17 cellular contexts compared by ENCODE assay signal in the genomic region with DNA sequence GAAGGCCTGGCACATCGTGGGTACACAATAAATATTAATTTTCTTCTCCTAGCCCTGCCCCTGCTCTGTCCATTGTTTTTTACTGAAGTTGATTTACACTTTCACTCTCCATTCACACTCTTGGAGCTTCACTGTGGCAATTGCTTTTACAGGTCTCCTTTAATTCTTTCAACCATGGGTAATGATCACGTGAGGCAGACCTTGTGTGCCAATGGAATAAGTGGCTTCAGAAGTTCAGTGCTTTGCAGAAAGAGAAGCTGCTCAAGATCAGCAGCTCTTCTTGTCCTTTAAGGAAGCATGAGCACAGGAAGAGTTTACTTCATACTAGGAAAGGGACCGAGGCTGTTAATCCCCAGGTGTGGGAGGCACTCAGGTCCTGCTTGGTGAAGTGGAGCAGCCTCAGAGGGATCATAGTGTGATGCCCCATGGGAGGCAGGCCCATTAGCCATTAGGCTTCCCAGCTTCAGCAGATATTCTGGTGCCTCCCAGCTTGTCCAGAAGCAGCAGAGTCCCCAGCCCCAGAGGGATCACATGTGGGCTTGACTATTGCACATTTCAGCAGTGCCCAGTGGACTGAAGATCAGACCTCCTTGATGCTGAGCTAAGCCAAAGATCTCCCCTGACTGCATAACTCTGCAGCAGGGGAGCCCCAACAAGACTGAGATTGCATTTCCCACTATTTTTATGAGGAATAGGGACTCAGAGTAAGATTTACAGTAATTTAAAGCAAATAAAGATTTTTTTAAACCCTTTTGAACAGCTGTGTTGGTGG. TPM values are rescaled to one million over a fixed set of nuclear protein-coding genes. Genes with fewer than 3 reads are reported as not detected.
A peak's percentile ranks its signal among the peaks of the same experiment; 100 is the strongest.
DNase-seq lines count a peak whose midpoint lies in the region; ATAC-seq, FAIRE-seq and TF ChIP-seq lines count a peak whose summit lies in the region.
"Had no signal": no experiment of that assay in that cellular context is flagged by ENCODE, and none has a peak within 500 bp of the region (broad histone marks: within the 10 kb centered on the region; RNA-seq: fewer than 3 reads in every experiment).

No MANE protein-coding gene starts in this region.

- H3K9me3 Mint-ChIP-seq in GM23338 = no peaks in the 10 kb centered on the region
- no peaks in the 10 kb centered on the region for H3K9me3 Mint-ChIP-seq in activated T-cell treated with anti-CD3 and anti-CD28 coated beads, Interleukin-2, amount 50 U/mL, for 24 hours

- TF ChIP-seq POLR2A in esophagus squamous epithelium (IDR thresholded peaks at IDR 0.05) = no peak
- no peak for TF ChIP-seq POLR2A in spleen (IDR thresholded peaks at IDR 0.05)

- CTCF ChIA-PET in Panc1 (lab: Charles Lee) = interaction anchor here (0.7 to 0.9 kb wide), 2 partner anchors 178 to 385 kb away, joined by 3 read pairs; no protein-coding TSS in a partner anchor

- H3K27ac Mint-ChIP-seq in GM23338 = no peak overlapping the region
- H3K27ac Mint-ChIP-seq in activated T-cell treated with anti-CD3 and anti-CD28 coated beads, Interleukin-2, amount 50 U/mL, for 24 hours = no peak overlapping the region
- H3K27ac Mint-ChIP-seq: CD4-positive, CD25-positive, alpha-beta regulatory T cell had no signal

- no peaks in the 10 kb centered on the region for H3K9me3 ChIP-seq in Panc1 (ENCODE audit: control insufficient read depth, insufficient read depth, low read depth, low read length)
- no peaks in the 10 kb centered on the region for H3K9me3 ChIP-seq in esophagus squamous epithelium
- peaks cover 0 to 1% (median 0%) of the 10 kb centered on the region in 8 donors for H3K9me3 ChIP-seq in spleen
- H3K9me3 ChIP-seq: A549 had no signal

- no peaks in the 10 kb centered on the region for H4K20me1 ChIP-seq in GM23338 (replicated peaks; ENCODE audit: insufficient read depth)

- no peaks in the 10 kb centered on the region for H3K79me2 ChIP-seq in GM23338 (replicated peaks; ENCODE audit: insufficient read depth)

- DNase-seq in GM23338 (ENCODE audit: low spot score) (no peak), Panc1 (ENCODE audit: low read depth, low spot score) (no peak), left kidney (ENCODE audit: low read depth, low spot score) (peak; percentile 27), esophagus squamous epithelium (lab: John Stamatoyannopoulos, UW) (no peak), spleen (no peak)
- DNase-seq in activated T-cell treated with anti-CD3 and anti-CD28 coated beads, Interleukin-2, amount 50 U/mL, for 24 hours = no peak
- DNase-seq: GDM1, NCI-H1048, NCI-H146, NCI-H2081 treated with DMSO at 0.1 percent for 48 hours, SHP77 had no signal

- no peaks in the 10 kb centered on the region for H3K9me2 ChIP-seq in GM23338 (ENCODE audit: insufficient read depth)

- no peak overlapping the region for H3K27ac ChIP-seq in GM23338 (ENCODE audit: low read depth)
- peak overlapping the region; percentile 34; the same call in 1 of the 2 replicates for H3K27ac ChIP-seq in Panc1 (ENCODE audit: low read length)
- H3K27ac ChIP-seq in esophagus squamous epithelium = no peak overlapping the region
- no peak overlapping the region for H3K27ac ChIP-seq in spleen
- H3K27ac ChIP-seq: A549, HL-60 had no signal

- WGBS in esophagus squamous epithelium, 2 donors = 45 to 64% methylated on average over 3 of the region's 3 CpGs
- 47 to 67% (median 56%) methylated on average over 3 of the region's 3 CpGs for WGBS in spleen, 5 donors

- in situ Hi-C loops in Panc1 (cut with HindIII; ENCODE audit: low pct_unique_long_range_greater_than_20kb, low sequenced_read_pairs) = no loop called here

- peaks cover 15% of the 10 kb centered on the region for H3K27me3 ChIP-seq in GM23338 (ENCODE audit: insufficient read depth)
- H3K27me3 ChIP-seq in Panc1 (ENCODE audit: control insufficient read depth, insufficient read depth, low read length) = no peaks in the 10 kb centered on the region
- H3K27me3 ChIP-seq in esophagus squamous epithelium = peaks cover 0 to 19% (median 0%) of the 10 kb centered on the region in 4 donors
- H3K27me3 ChIP-seq in spleen (replicated peaks in 1 of 7) = peaks cover 4 to 26% (median 14%) of the 10 kb centered on the region in 7 donors

- FAIRE-seq in A204.1 (lab: Jason Lieb, UNC) = peak; percentile 9
- FAIRE-seq: A549 had no signal

- H2AFZ ChIP-seq in GM23338 = peak overlapping the region; percentile 57

- H3K4me3 Mint-ChIP-seq in GM23338 = no peak overlapping the region
- no peak overlapping the region for H3K4me3 Mint-ChIP-seq in activated T-cell treated with anti-CD3 and anti-CD28 coated beads, Interleukin-2, amount 50 U/mL, for 24 hours
- H3K4me3 Mint-ChIP-seq: CD4-positive, CD25-positive, alpha-beta regulatory T cell had no signal

- H3K4me3 ChIP-seq in GM23338 (no peak overlapping the region), Panc1 (ENCODE audit: low read depth in 2 of 2, low read length in 2 of 2) (no peak overlapping the region), esophagus squamous epithelium (no peak overlapping the region), spleen (no peak overlapping the region)
- H3K4me3 ChIP-seq: A549 had no signal

- ATAC-seq in GM23338 (peak; percentile 60), Panc1 (peak; percentile 68), HG02884 (IDR thresholded peaks at IDR 0.05; ENCODE audit: unreplicated experiment) (no peak)

- BruUV-seq in Panc1 (replicated peaks; lab: Mats Ljungman, UMichigan) = no TSS peak

- H3K36me3 ChIP-seq in GM23338 (ENCODE audit: insufficient read depth) = no peaks in the 10 kb centered on the region
- H3K36me3 ChIP-seq in Panc1 (ENCODE audit: control insufficient read depth, insufficient read depth, low read length) = no peaks in the 10 kb centered on the region
- H3K36me3 ChIP-seq in esophagus squamous epithelium = no peaks in the 10 kb centered on the region
- H3K36me3 ChIP-seq in spleen = no peaks in the 10 kb centered on the region

- H3K4me1 ChIP-seq in GM23338 (ENCODE audit: insufficient read depth) = peaks cover 13% of the 10 kb centered on the region
- H3K4me1 ChIP-seq in Panc1 (ENCODE audit: control insufficient read depth, insufficient read depth, low read length) = peaks cover 18% of the 10 kb centered on the region
- H3K4me1 ChIP-seq in esophagus squamous epithelium = peaks cover 0 to 5% (median 0%) of the 10 kb centered on the region in 3 donors
- peaks cover 0 to 2% (median under 1%) of the 10 kb centered on the region in 6 donors for H3K4me1 ChIP-seq in spleen
- H3K4me1 ChIP-seq: A549 had no signal

- TF ChIP-seq CTCF in GM23338 (conservative IDR thresholded peaks at IDR 0.05; ENCODE audit: low read depth in 2 of 2) (no peak), Panc1 (IDR thresholded peaks at IDR 0.05) (no peak), esophagus squamous epithelium (IDR thresholded peaks at IDR 0.05) (no peak), spleen (IDR thresholded peaks at IDR 0.05 in 8 of 11, conservative IDR thresholded peaks at IDR 0.05 in 3 of 11) (no peak)

- no peaks in the 10 kb centered on the region for H3K36me3 Mint-ChIP-seq in GM23338 (ENCODE audit: low read depth)
- no peaks in the 10 kb centered on the region for H3K36me3 Mint-ChIP-seq in activated T-cell treated with anti-CD3 and anti-CD28 coated beads, Interleukin-2, amount 50 U/mL, for 24 hours (ENCODE audit: low read depth)
- H3K36me3 Mint-ChIP-seq: CD4-positive, CD25-positive, alpha-beta regulatory T cell had no signal

- POLR2A ChIA-PET in Panc1 (lab: Charles Lee) = no interaction called here

- H3K27me3 Mint-ChIP-seq in GM23338 (ENCODE audit: insufficient read depth, low read depth, poor library complexity) = peaks cover 8% of the 10 kb centered on the region
- peaks cover 17% of the 10 kb centered on the region for H3K27me3 Mint-ChIP-seq in activated T-cell treated with anti-CD3 and anti-CD28 coated beads, Interleukin-2, amount 50 U/mL, for 24 hours

- H3K4me2 ChIP-seq in GM23338 = no peak overlapping the region
- H3K4me2 ChIP-seq: A549 had no signal

- intact Hi-C loops in Panc1 (cut with micrococcal nuclease; ENCODE audit: unreplicated experiment) = no loop called here
- intact Hi-C loops in esophagus squamous epithelium (cut with DNase I) = no loop called here
- intact Hi-C loops in spleen (cut with DNase I; ENCODE audit: low total_unique reads) = no loop called here

- peaks cover 20% of the 10 kb centered on the region; the same call in 2 of the 3 replicates for H3K4me1 Mint-ChIP-seq in GM23338
- H3K4me1 Mint-ChIP-seq in activated T-cell treated with anti-CD3 and anti-CD28 coated beads, Interleukin-2, amount 50 U/mL, for 24 hours (ENCODE audit: low read depth) = no peaks in the 10 kb centered on the region
- H3K4me1 Mint-ChIP-seq: CD4-positive, CD25-positive, alpha-beta regulatory T cell had no signal

- H3F3A ChIP-seq in GM23338 (replicated peaks; ENCODE audit: low read depth) = no peaks in the 10 kb centered on the region

TF ChIP-seq in GM23338, 12 proteins besides CTCF, POLR2A, EP300 and RAD21 (continues in another document):
- TF ChIP-seq POLR2AphosphoS5 (IDR thresholded peaks at IDR 0.05; ENCODE audit: low read depth) (no peak), NANOG (IDR thresholded peaks at IDR 0.05; ENCODE audit: borderline replicate concordance) (no peak), CREB1 (CRISPR knock-in tag; IDR thresholded peaks at IDR 0.05; ENCODE audit: low read depth) (no peak)

RNA-seq across cellular contexts. Expression of a gene that starts 5.0 kb away (rescaled TPM):
- total RNA-seq in GM23338 (2014; rRNA removed; shearing (Covaris generic)) = not detected in 2 replicates
- polyA plus RNA-seq in GM23338 (2016; fragmentation: Nextera tagmentation; extraction: Ambion mirVana) (0.10 and 0.23 TPM in 2 replicates), spleen (not detected)
- total RNA-seq in Panc1 (2021; ENCODE audit: unreplicated experiment) (not detected), esophagus squamous epithelium (not detected), spleen (not detected)
- polyA plus RNA-seq in Panc1 (2012; ENCODE audit: insufficient read length) = not detected
- total RNA-seq: Calu3; CD4-positive, CD25-positive, alpha-beta regulatory T cell had no signal
- polyA plus RNA-seq: A549; CD4-positive, CD25-positive, alpha-beta regulatory T cell had no signal
